8 cellular contexts compared by ENCODE assay signal in genomic region chr10:2949948-2950354, GRCh38.
DNase-seq lines count a peak whose midpoint lies in the region; ATAC-seq and TF ChIP-seq lines count a peak whose summit lies in the region.

No MANE protein-coding gene starts in this region.

- no peaks in the 10 kb centered on the region for H3K4me1 ChIP-seq in Peyer's patch

- no peaks in the 10 kb centered on the region for H3K9me3 ChIP-seq in Peyer's patch

- DNase-seq in activated CD4-positive, alpha-beta T cell treated with anti-CD3 and anti-CD28 coated beads for 4 hours = peak; percentile 20 to 30
- no peak for DNase-seq in activated CD4-positive, alpha-beta T cell treated with anti-CD3 and anti-CD28 coated beads, Interleukin-2, amount 50 U/mL, for 1 hour
- peak; percentile 61 to 69 for DNase-seq in activated T-cell treated with anti-CD3 and anti-CD28 coated beads, Interleukin-2, amount 50 U/mL, for 48 hours
- DNase-seq in stimulated activated CD8-positive, alpha-beta memory T cell treated with anti-CD3 and anti-CD28 coated beads, Interleukin-4, amount 100 ng/mL, for 48 hours = peak; percentile 66
- DNase-seq in DMS153 treated with DMSO at 0.1 percent for 48 hours (lab: John Stamatoyannopoulos, UW; ENCODE audit: unreplicated experiment) (no peak), DMS114 treated with DMSO at 0.1 percent for 48 hours (lab: John Stamatoyannopoulos, UW; ENCODE audit: unreplicated experiment) (no peak), Peyer's patch (no peak)

- TF ChIP-seq POLR2A in Peyer's patch (IDR thresholded peaks at IDR 0.05) = no peak

- peak; percentile 54 for ATAC-seq in HG03159 (IDR thresholded peaks at IDR 0.05; ENCODE audit: unreplicated experiment)

- no peak for TF ChIP-seq CTCF in Peyer's patch (IDR thresholded peaks at IDR 0.05)

- H3K27me3 ChIP-seq in Peyer's patch = no peaks in the 10 kb centered on the region

- H3K27ac ChIP-seq in Peyer's patch = no peak overlapping the region

- no peaks in the 10 kb centered on the region for H3K36me3 ChIP-seq in Peyer's patch

- no peak overlapping the region for H3K4me3 ChIP-seq in Peyer's patch

Comparison
In these comparisons a context has a peak if more than half of its experiments do, and no peak if none do; other contexts are left out.
1. DNase-seq: peak in activated CD4-positive, alpha-beta T cell treated with anti-CD3 and anti-CD28 coated beads for 4 hours (2 of 2), activated T-cell treated with anti-CD3 and anti-CD28 coated beads, Interleukin-2, amount 50 U/mL, for 48 hours (2 of 2) and stimulated activated CD8-positive, alpha-beta memory T cell treated with anti-CD3 and anti-CD28 coated beads, Interleukin-4, amount 100 ng/mL, for 48 hours (single experiment); none in activated CD4-positive, alpha-beta T cell treated with anti-CD3 and anti-CD28 coated beads, Interleukin-2, amount 50 U/mL, for 1 hour (single experiment), DMS153 treated with DMSO at 0.1 percent for 48 hours (single experiment), DMS114 treated with DMSO at 0.1 percent for 48 hours (single experiment) and Peyer's patch (0 of 3).